8 cellular contexts compared by ENCODE assay signal in the genomic region with DNA sequence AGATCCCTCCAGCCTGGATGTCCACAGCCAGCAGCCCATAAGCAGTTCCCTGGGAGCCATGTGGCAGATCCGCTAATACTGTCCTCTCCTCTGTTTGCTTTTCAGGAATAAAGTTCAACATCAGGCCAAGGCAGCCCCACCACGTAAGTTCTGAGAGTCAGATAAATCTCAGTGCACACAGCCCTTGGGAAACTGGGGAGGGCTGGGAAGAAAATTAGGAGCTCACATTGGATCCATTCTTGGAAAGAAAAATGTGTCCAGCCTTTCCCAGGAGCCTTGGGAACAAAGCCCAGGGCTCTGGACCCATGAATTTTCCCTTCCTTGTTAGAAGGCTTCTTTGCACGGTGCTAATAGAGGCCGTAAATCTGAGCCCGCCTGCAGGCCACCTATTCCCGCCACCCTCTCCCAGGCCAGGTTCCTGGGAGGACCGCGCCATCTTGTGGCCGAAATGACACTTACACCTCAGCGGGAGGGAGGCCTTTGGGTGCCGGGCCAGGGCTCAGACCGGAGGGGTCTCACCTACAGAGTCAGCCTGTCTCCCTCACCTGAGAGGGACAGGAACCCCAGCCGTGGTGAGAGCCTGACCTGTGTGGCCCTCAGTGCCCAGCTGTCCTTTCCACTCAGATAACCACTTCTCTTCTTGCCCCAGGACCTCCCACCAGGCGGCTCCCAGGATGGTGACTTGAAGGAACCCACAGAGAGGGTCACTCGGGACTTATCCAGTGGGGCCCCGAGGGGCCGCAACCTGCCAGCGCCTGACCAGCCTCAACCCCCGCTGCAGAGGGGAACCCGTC. TPM values are rescaled to one million over a fixed set of nuclear protein-coding genes. Genes with fewer than 3 reads are reported as not detected.
A peak's percentile ranks its signal among the peaks of the same experiment; 100 is the strongest.
DNase-seq lines count a peak whose midpoint lies in the region; ATAC-seq and TF ChIP-seq lines count a peak whose summit lies in the region.

No MANE protein-coding gene starts in this region.

- H2AFZ ChIP-seq in SK-N-SH (ENCODE audit: low read depth) = no peak overlapping the region

- no peak for TF ChIP-seq EP300 in SK-N-SH (IDR thresholded peaks at IDR 0.05; ENCODE audit: borderline replicate concordance in 1 of 2, low read depth in 1 of 2, low read length in 1 of 2)

- H3K79me2 ChIP-seq in SK-N-SH (ENCODE audit: insufficient read depth) = no peaks in the 10 kb centered on the region

- no peak overlapping the region for H3K27ac ChIP-seq in SK-N-SH (ENCODE audit: low read depth in 2 of 2, low read length in 1 of 2)

- TF ChIP-seq RAD21 in SK-N-SH (IDR thresholded peaks at IDR 0.05; ENCODE audit: low read length) = peak; percentile 98

- H3K4me1 ChIP-seq in SK-N-SH (ENCODE audit: control insufficient read depth in 1 of 2, insufficient read depth in 2 of 2, low read depth in 1 of 2, low read length in 1 of 2) = peaks cover 0 to 33% of the 10 kb centered on the region in 2 experiments; a peak in 1 of 4 replicates

- TF ChIP-seq CTCF in SK-N-SH (IDR thresholded peaks at IDR 0.05) = peak; percentile 79

- POLR2A ChIA-PET in SK-N-SH (lab: Yijun Ruan, JAX) = no interaction called here

- H3K9ac ChIP-seq in SK-N-SH = no peak overlapping the region

- DNase-seq in NCI-H146 (lab: John Stamatoyannopoulos, UW) = peak; percentile 39
- no peak for DNase-seq in NCI-H146 treated with DMSO at 0.1 percent for 48 hours (lab: John Stamatoyannopoulos, UW; ENCODE audit: unreplicated experiment)
- peak; percentile 84 for DNase-seq in NAMALWA (ENCODE audit: low spot score)
- peak; percentile 92 for DNase-seq in SK-N-SH
- peak; percentile 60 for DNase-seq in activated naive CD4-positive, alpha-beta T cell treated with anti-CD3 and anti-CD28 coated beads, Interleukin-2, amount 50 U/mL, for 16 hours
- peak; percentile 56 to 91 (median 80) for DNase-seq in head of caudate nucleus
- peak; percentile 89 for DNase-seq in posterior vena cava (ENCODE audit: low spot score)

- no peak overlapping the region; a peak in 1 of 4 replicates for H3K4me3 ChIP-seq in SK-N-SH (ENCODE audit: low read depth in 2 of 2, low read length in 1 of 2)

- no peak for ATAC-seq in GM21423 (IDR thresholded peaks at IDR 0.05; ENCODE audit: unreplicated experiment)

- intact Hi-C loops in head of caudate nucleus (cut with DNase I) (loop anchor here (5.0 kb wide), 1 partner anchor 339 kb away; no protein-coding TSS in a partner anchor), posterior vena cava (cut with DNase I) (loop anchor here (5.0 to 10.0 kb wide), 3 partner anchors 223 to 527 kb away; no protein-coding TSS in a partner anchor)

- WGBS in SK-N-SH (ENCODE audit: low lambda C conversion rate) = 29% methylated on average over 14 of the region's 20 CpGs

- H3K9me3 ChIP-seq in SK-N-SH = no peaks in the 10 kb centered on the region

- H3K27me3 ChIP-seq in SK-N-SH (ENCODE audit: insufficient read depth) = no peaks in the 10 kb centered on the region

- H4K20me1 ChIP-seq in SK-N-SH (ENCODE audit: insufficient read depth) = no peaks in the 10 kb centered on the region

- CTCF ChIA-PET in SK-N-SH (lab: Yijun Ruan, JAX) = interaction anchor here (0.6 to 11.0 kb wide), 73 partner anchors 9 to 535 kb away, joined by 3 to 155 read pairs (median 4); no protein-coding TSS in a partner anchor

- H3K9me2 ChIP-seq in SK-N-SH = no peaks in the 10 kb centered on the region

- H3K4me2 ChIP-seq in SK-N-SH = no peak overlapping the region

- no peaks in the 10 kb centered on the region for H3K36me3 ChIP-seq in SK-N-SH (replicated peaks in 1 of 2; ENCODE audit: control insufficient read depth in 1 of 2, insufficient read depth in 2 of 2, low read length in 1 of 2)

- H3F3A ChIP-seq in SK-N-SH (replicated peaks; ENCODE audit: insufficient read depth) = no peaks in the 10 kb centered on the region

TF ChIP-seq in SK-N-SH, 30 proteins besides CTCF, POLR2A, EP300 and RAD21:
- TF ChIP-seq GATA2 (CRISPR knock-in tag; IDR thresholded peaks at IDR 0.05) (no peak), CHD2 (IDR thresholded peaks at IDR 0.05; ENCODE audit: low read length, partially characterized antibody) (peak; percentile 35), RFX5 (IDR thresholded peaks at IDR 0.05; ENCODE audit: low read length) (no peak), ELF1 (IDR thresholded peaks at IDR 0.05) (no peak), TCF12 (IDR thresholded peaks at IDR 0.05) (no peak), RXRA (IDR thresholded peaks at IDR 0.05; ENCODE audit: borderline replicate concordance, low read depth) (no peak), MXI1 (IDR thresholded peaks at IDR 0.05; ENCODE audit: low read depth, low read length) (no peak), MEF2A (IDR thresholded peaks at IDR 0.05; ENCODE audit: borderline replicate concordance, low read depth) (no peak), SIN3A (IDR thresholded peaks at IDR 0.05; ENCODE audit: borderline replicate concordance, low read depth, low read length) (no peak), SMC3 (IDR thresholded peaks at IDR 0.05; ENCODE audit: low read depth, low read length) (peak; percentile 93), TAF1 (IDR thresholded peaks at IDR 0.05; ENCODE audit: borderline replicate concordance, low read depth, low read length) (no peak)
- TF ChIP-seq, protein P1, sequence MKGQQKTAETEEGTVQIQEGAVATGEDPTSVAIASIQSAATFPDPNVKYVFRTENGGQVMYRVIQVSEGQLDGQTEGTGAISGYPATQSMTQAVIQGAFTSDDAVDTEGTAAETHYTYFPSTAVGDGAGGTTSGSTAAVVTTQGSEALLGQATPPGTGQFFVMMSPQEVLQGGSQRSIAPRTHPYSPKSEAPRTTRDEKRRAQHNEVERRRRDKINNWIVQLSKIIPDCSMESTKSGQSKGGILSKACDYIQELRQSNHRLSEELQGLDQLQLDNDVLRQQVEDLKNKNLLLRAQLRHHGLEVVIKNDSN (IDR thresholded peaks at IDR 0.05; ENCODE audit: borderline replicate concordance, low read depth) = no peak
- TF ChIP-seq, protein P2, sequence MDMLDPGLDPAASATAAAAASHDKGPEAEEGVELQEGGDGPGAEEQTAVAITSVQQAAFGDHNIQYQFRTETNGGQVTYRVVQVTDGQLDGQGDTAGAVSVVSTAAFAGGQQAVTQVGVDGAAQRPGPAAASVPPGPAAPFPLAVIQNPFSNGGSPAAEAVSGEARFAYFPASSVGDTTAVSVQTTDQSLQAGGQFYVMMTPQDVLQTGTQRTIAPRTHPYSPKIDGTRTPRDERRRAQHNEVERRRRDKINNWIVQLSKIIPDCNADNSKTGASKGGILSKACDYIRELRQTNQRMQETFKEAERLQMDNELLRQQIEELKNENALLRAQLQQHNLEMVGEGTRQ (IDR thresholded peaks at IDR 0.05; ENCODE audit: borderline replicate concordance, low read depth, low read length) = no peak
- TF ChIP-seq, protein P3, sequence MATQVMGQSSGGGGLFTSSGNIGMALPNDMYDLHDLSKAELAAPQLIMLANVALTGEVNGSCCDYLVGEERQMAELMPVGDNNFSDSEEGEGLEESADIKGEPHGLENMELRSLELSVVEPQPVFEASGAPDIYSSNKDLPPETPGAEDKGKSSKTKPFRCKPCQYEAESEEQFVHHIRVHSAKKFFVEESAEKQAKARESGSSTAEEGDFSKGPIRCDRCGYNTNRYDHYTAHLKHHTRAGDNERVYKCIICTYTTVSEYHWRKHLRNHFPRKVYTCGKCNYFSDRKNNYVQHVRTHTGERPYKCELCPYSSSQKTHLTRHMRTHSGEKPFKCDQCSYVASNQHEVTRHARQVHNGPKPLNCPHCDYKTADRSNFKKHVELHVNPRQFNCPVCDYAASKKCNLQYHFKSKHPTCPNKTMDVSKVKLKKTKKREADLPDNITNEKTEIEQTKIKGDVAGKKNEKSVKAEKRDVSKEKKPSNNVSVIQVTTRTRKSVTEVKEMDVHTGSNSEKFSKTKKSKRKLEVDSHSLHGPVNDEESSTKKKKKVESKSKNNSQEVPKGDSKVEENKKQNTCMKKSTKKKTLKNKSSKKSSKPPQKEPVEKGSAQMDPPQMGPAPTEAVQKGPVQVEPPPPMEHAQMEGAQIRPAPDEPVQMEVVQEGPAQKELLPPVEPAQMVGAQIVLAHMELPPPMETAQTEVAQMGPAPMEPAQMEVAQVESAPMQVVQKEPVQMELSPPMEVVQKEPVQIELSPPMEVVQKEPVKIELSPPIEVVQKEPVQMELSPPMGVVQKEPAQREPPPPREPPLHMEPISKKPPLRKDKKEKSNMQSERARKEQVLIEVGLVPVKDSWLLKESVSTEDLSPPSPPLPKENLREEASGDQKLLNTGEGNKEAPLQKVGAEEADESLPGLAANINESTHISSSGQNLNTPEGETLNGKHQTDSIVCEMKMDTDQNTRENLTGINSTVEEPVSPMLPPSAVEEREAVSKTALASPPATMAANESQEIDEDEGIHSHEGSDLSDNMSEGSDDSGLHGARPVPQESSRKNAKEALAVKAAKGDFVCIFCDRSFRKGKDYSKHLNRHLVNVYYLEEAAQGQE (IDR thresholded peaks at IDR 0.05; ENCODE audit: low read depth, low read length) = no peak
- TF ChIP-seq, protein P4, sequence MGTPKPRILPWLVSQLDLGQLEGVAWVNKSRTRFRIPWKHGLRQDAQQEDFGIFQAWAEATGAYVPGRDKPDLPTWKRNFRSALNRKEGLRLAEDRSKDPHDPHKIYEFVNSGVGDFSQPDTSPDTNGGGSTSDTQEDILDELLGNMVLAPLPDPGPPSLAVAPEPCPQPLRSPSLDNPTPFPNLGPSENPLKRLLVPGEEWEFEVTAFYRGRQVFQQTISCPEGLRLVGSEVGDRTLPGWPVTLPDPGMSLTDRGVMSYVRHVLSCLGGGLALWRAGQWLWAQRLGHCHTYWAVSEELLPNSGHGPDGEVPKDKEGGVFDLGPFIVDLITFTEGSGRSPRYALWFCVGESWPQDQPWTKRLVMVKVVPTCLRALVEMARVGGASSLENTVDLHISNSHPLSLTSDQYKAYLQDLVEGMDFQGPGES (IDR thresholded peaks at IDR 0.05; ENCODE audit: low read depth, low read length) = no peak
- TF ChIP-seq, protein P5, sequence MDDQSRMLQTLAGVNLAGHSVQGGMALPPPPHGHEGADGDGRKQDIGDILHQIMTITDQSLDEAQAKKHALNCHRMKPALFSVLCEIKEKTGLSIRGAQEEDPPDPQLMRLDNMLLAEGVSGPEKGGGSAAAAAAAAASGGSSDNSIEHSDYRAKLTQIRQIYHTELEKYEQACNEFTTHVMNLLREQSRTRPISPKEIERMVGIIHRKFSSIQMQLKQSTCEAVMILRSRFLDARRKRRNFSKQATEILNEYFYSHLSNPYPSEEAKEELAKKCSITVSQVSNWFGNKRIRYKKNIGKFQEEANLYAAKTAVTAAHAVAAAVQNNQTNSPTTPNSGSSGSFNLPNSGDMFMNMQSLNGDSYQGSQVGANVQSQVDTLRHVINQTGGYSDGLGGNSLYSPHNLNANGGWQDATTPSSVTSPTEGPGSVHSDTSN (IDR thresholded peaks at IDR 0.05) = no peak

RNA-seq across cellular contexts. Expression of a gene that starts 25.2 kb away (rescaled TPM):
- polyA plus RNA-seq in SK-N-SH (2012; rRNA removed) = 15.5 and 21.6 TPM in 2 replicates
- 7.5 and 12.8 TPM in 2 replicates for polyA plus RNA-seq in SK-N-SH (2012; cell fraction: cytosol; rRNA removed)
- 53.1 and 59.3 TPM in 2 replicates for polyA plus RNA-seq in SK-N-SH (2012; cell fraction: nucleus; rRNA removed)
- total RNA-seq in posterior vena cava = 10 to 100 TPM; 56.3 to 62.9 TPM
